In the genomic region with DNA sequence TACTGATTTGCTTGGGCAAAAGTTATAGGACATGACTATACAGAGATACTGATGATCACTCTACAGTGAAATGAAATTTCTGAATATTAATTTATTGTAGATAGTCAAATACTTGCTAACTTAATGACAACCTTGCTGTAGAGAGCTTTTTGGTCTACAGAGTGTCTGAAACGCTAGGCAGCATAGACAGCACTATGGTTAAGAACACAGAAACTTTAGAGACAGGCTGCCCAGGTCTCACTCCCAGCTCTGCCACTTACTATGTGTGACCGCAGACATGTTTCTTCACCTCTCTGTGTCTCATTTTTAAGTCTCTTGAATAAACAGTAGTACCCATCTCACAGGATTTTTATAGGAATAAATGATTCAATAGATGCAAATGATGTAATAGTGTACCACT, we compare ENCODE assay signal across 23 cellular contexts.
"Had no signal": no experiment of that assay in that cellular context is flagged by ENCODE, and none has a peak within 500 bp of the region (broad histone marks: within the 10 kb centered on the region; RNA-seq: fewer than 3 reads in every experiment).

No MANE protein-coding gene starts in this region.

- DNase-seq: colonic mucosa; dermis blood vessel endothelial cell; effector CD4-positive, alpha-beta T cell; endodermal cell; erythroblast; foreskin keratinocyte; head of caudate nucleus; left colon; mesendoderm; naive thymus-derived CD4-positive, alpha-beta T cell; nephron progenitor cell; posterior cingulate gyrus; sigmoid colon; stimulated activated CD4-positive, alpha-beta T cell treated with anti-CD3 and anti-CD28 coated beads, Interleukin-2, amount 100 ng/mL, for 24 hours; stimulated activated CD4-positive, alpha-beta T cell treated with anti-CD3 and anti-CD28 coated beads, Interleukin-4, amount 100 ng/mL, for 4 hours; stimulated activated naive CD4-positive, alpha-beta T cell treated with Interleukin-2 at 50 U/mL for 16 hours; tibial artery; upper lobe of left lung; uterus had no signal

- H3K4me3 ChIP-seq: colonic mucosa, hepatocyte, right atrium auricular region, sigmoid colon, skin epidermis, suprapubic skin, tibial artery, upper lobe of left lung, uterus had no signal

- H3K27ac ChIP-seq: colonic mucosa, foreskin keratinocyte, hepatocyte, suprapubic skin, tibial artery had no signal

- H3K4me1 ChIP-seq: colonic mucosa, foreskin keratinocyte, uterus had no signal

- H3K4me2 ChIP-seq: hepatocyte had no signal

- H3K27me3 ChIP-seq: colonic mucosa, foreskin keratinocyte, hepatocyte, right atrium auricular region, sigmoid colon, suprapubic skin, tibial artery, upper lobe of left lung, uterus had no signal

- ATAC-seq: foreskin keratinocyte; left colon; naive thymus-derived CD4-positive, alpha-beta T cell had no signal

- H3K9me3 ChIP-seq: colonic mucosa, right atrium auricular region, sigmoid colon, suprapubic skin, tibial artery, upper lobe of left lung, uterus had no signal

- H2AFZ ChIP-seq: hepatocyte had no signal

- H3K36me3 ChIP-seq: colonic mucosa, right atrium auricular region, sigmoid colon, suprapubic skin, tibial artery, upper lobe of left lung, uterus had no signal
